8 cellular contexts compared by ENCODE assay signal in the genomic region with DNA sequence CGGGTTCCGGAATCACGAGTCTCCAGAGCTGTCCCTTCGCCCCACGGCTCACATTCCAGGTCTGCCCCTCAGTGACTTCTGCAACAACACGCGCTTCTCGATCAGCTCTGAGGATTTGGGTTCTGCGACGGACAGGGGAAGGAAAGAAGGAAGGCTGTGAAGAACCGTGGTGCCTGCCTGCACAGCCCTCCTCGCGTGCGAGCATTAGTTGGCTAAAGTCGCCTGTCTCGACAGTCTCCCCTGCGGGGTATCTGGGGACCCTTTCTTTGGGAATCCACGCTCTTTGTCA. TPM values are rescaled to one million over a fixed set of nuclear protein-coding genes. Genes with fewer than 3 reads are reported as not detected.
A peak's percentile ranks its signal among the peaks of the same experiment; 100 is the strongest.
DNase-seq lines count a peak whose midpoint lies in the region; ATAC-seq, FAIRE-seq and TF ChIP-seq lines count a peak whose summit lies in the region.

No MANE protein-coding gene starts in this region.

- peaks cover 20% of the 10 kb centered on the region for H3K36me3 Mint-ChIP-seq in activated T-helper 1 cell treated with anti-CD3 and anti-CD28 coated beads, Interleukin-12 subunit alpha, Interleukin-12 subunit beta, Interleukin-2, Interleukin-4 antibody, amounts not matched to agents 30 ng/mL and 10 ng/mL and 1 ng/mL, durations not matched to agents 14 hours and 24 hours and 36 hours (ENCODE audit: low read depth)

- peak; percentile 12 to 34 (median 27) for DNase-seq in stimulated activated CD4-positive, alpha-beta T cell treated with anti-CD3 and anti-CD28 coated beads, Interleukin-12 subunit alpha, Interleukin-12 subunit beta, amount 100 ng/mL, for 48 hours (ENCODE audit: low read depth in 2 of 3, low spot score in 1 of 3)
- no peak for DNase-seq in stimulated activated CD4-positive, alpha-beta T cell treated with anti-CD3 and anti-CD28 coated beads, Interleukin-4, amount 100 ng/mL, for 4 hours
- no peak for DNase-seq in activated T-helper 1 cell treated with anti-CD3 and anti-CD28 coated beads, Interleukin-12 subunit alpha, Interleukin-12 subunit beta, Interleukin-2, Interleukin-4 antibody, amounts not matched to agents 30 ng/mL and 10 ng/mL and 1 ng/mL, durations not matched to agents 14 hours and 24 hours and 36 hours (ENCODE audit: low spot score)
- peak; percentile 37 for DNase-seq in left cardiac atrium
- DNase-seq in gastrocnemius medialis, result no peak
- DNase-seq in HTR-8/SVneo (ENCODE audit: insufficient read length, low spot score), result no peak
- DNase-seq in COLO829 (ENCODE audit: low spot score), result no peak

- peaks cover 5% of the 10 kb centered on the region for H3K27me3 Mint-ChIP-seq in activated T-helper 1 cell treated with anti-CD3 and anti-CD28 coated beads, Interleukin-12 subunit alpha, Interleukin-12 subunit beta, Interleukin-2, Interleukin-4 antibody, amounts not matched to agents 30 ng/mL and 10 ng/mL and 1 ng/mL, durations not matched to agents 14 hours and 24 hours and 36 hours (ENCODE audit: insufficient read depth)

- TF ChIP-seq POLR2A in gastrocnemius medialis (IDR thresholded peaks at IDR 0.05), result no peak

- TF ChIP-seq CTCF in gastrocnemius medialis (IDR thresholded peaks at IDR 0.05 in 4 of 5, conservative IDR thresholded peaks at IDR 0.05 in 1 of 5), result peak in 2 of 5 experiments; percentile 6 to 16

- H3K4me1 Mint-ChIP-seq in activated T-helper 1 cell treated with anti-CD3 and anti-CD28 coated beads, Interleukin-12 subunit alpha, Interleukin-12 subunit beta, Interleukin-2, Interleukin-4 antibody, amounts not matched to agents 30 ng/mL and 10 ng/mL and 1 ng/mL, durations not matched to agents 14 hours and 24 hours and 36 hours (ENCODE audit: low read depth), result peaks cover 44% of the 10 kb centered on the region

- peaks cover 10 to 17% of the 10 kb centered on the region in 2 donors for H3K4me1 ChIP-seq in gastrocnemius medialis

- in situ Hi-C loops in gastrocnemius medialis (cut with MboI; ENCODE audit: low sequenced_read_pairs in 4 of 4), result loop anchor here (5.0 to 10.0 kb wide), 6 partner anchors 54 to 234 kb away; a partner anchor contains a TSS

- H3K27ac ChIP-seq in KOPT-K1 (ENCODE audit: low read depth, low read length, poor library complexity, severe bottlenecking) (peak overlapping the region; percentile 83), gastrocnemius medialis (peak overlapping the region; percentile 84 to 96 (median 88))

- H3K27ac Mint-ChIP-seq in activated T-helper 1 cell treated with anti-CD3 and anti-CD28 coated beads, Interleukin-12 subunit alpha, Interleukin-12 subunit beta, Interleukin-2, Interleukin-4 antibody, amounts not matched to agents 30 ng/mL and 10 ng/mL and 1 ng/mL, durations not matched to agents 14 hours and 24 hours and 36 hours, result peak overlapping the region; percentile 84

- FAIRE-seq in HTR-8/SVneo (lab: Jason Lieb, UNC), result no peak

- peak; percentile 7 to 12 for ATAC-seq in left cardiac atrium
- peak; percentile 25 to 35 for ATAC-seq in gastrocnemius medialis

- peak overlapping the region; percentile 54 to 75 (median 65) for H3K4me3 ChIP-seq in gastrocnemius medialis

- H3K9me3 Mint-ChIP-seq in activated T-helper 1 cell treated with anti-CD3 and anti-CD28 coated beads, Interleukin-12 subunit alpha, Interleukin-12 subunit beta, Interleukin-2, Interleukin-4 antibody, amounts not matched to agents 30 ng/mL and 10 ng/mL and 1 ng/mL, durations not matched to agents 14 hours and 24 hours and 36 hours, result no peaks in the 10 kb centered on the region

- intact Hi-C loops in activated T-helper 1 cell treated with anti-CD3 and anti-CD28 coated beads, Interleukin-12 subunit alpha, Interleukin-12 subunit beta, Interleukin-2, Interleukin-4 antibody, amounts not matched to agents 30 ng/mL and 10 ng/mL and 1 ng/mL, durations not matched to agents 14 hours and 24 hours and 36 hours (cut with micrococcal nuclease), result loop anchor here (1.0 to 2.0 kb wide), 7 partner anchors 64 to 354 kb away; no protein-coding TSS in a partner anchor
- intact Hi-C loops in left cardiac atrium (cut with DNase I), result loop anchor here (1.0 to 10.0 kb wide), 6 partner anchors 36 to 354 kb away; no protein-coding TSS in a partner anchor
- intact Hi-C loops in gastrocnemius medialis (cut with DNase I; ENCODE audit: low total_unique reads), result loop anchor here (1.0 to 5.0 kb wide), 8 partner anchors 24 to 316 kb away; a partner anchor contains a TSS

- H3K36me3 ChIP-seq in KOPT-K1 (ENCODE audit: insufficient read depth, low read length), result peaks cover 21% of the 10 kb centered on the region
- peaks cover 0 to 15% of the 10 kb centered on the region in 2 donors for H3K36me3 ChIP-seq in gastrocnemius medialis

- H3K9me3 ChIP-seq in KOPT-K1 (ENCODE audit: insufficient read depth, low read length, poor library complexity, severe bottlenecking), result no peaks in the 10 kb centered on the region
- no peaks in the 10 kb centered on the region for H3K9me3 ChIP-seq in gastrocnemius medialis

- no peaks in the 10 kb centered on the region for H3K27me3 ChIP-seq in gastrocnemius medialis

- H3K4me3 Mint-ChIP-seq in activated T-helper 1 cell treated with anti-CD3 and anti-CD28 coated beads, Interleukin-12 subunit alpha, Interleukin-12 subunit beta, Interleukin-2, Interleukin-4 antibody, amounts not matched to agents 30 ng/mL and 10 ng/mL and 1 ng/mL, durations not matched to agents 14 hours and 24 hours and 36 hours, result peak overlapping the region; percentile 91

RNA-seq across cellular contexts. Expression of a gene that starts 23.1 kb away (rescaled TPM):
- total RNA-seq in activated T-helper 1 cell treated with anti-CD3 and anti-CD28 coated beads, Interleukin-12 subunit alpha, Interleukin-12 subunit beta, Interleukin-2, Interleukin-4 antibody, amounts not matched to agents 30 ng/mL and 10 ng/mL and 1 ng/mL, durations not matched to agents 14 hours and 24 hours and 36 hours, result 59.8 and 63.5 TPM in 2 replicates
- total RNA-seq in left cardiac atrium (10 to 100 TPM; 25.9 to 33.4 TPM), gastrocnemius medialis (10 to 100 TPM; 28.7 to 52.8 (median 41.2) TPM)

RNA-seq across cellular contexts. Expression of a gene that starts 23.3 kb away (rescaled TPM):
- 2,930 and 2,946 TPM in 2 replicates for total RNA-seq in activated T-helper 1 cell treated with anti-CD3 and anti-CD28 coated beads, Interleukin-12 subunit alpha, Interleukin-12 subunit beta, Interleukin-2, Interleukin-4 antibody, amounts not matched to agents 30 ng/mL and 10 ng/mL and 1 ng/mL, durations not matched to agents 14 hours and 24 hours and 36 hours
- total RNA-seq in left cardiac atrium, result 1,000 to 10,000 TPM; 1,167 to 1,230 TPM
- 1,000 to 10,000 TPM; 1,834 to 2,142 (median 2,010) TPM for total RNA-seq in gastrocnemius medialis

RNA-seq across cellular contexts. Expression of a gene that starts 28.3 kb away (rescaled TPM):
- total RNA-seq in activated T-helper 1 cell treated with anti-CD3 and anti-CD28 coated beads, Interleukin-12 subunit alpha, Interleukin-12 subunit beta, Interleukin-2, Interleukin-4 antibody, amounts not matched to agents 30 ng/mL and 10 ng/mL and 1 ng/mL, durations not matched to agents 14 hours and 24 hours and 36 hours, result 4.4 and 5.6 TPM in 2 replicates
- total RNA-seq in left cardiac atrium, result 1 to 10 TPM; 7.5 to 9.8 TPM
- total RNA-seq in gastrocnemius medialis, result 1 to 10 TPM; 1.0 to 2.0 (median 1.7) TPM

RNA-seq across cellular contexts. Expression of a gene that starts 40.3 kb away (rescaled TPM):
- 50.7 and 53.4 TPM in 2 replicates for total RNA-seq in activated T-helper 1 cell treated with anti-CD3 and anti-CD28 coated beads, Interleukin-12 subunit alpha, Interleukin-12 subunit beta, Interleukin-2, Interleukin-4 antibody, amounts not matched to agents 30 ng/mL and 10 ng/mL and 1 ng/mL, durations not matched to agents 14 hours and 24 hours and 36 hours
- total RNA-seq in left cardiac atrium (10 to 100 TPM; 29.7 to 30.0 TPM), gastrocnemius medialis (10 to 100 TPM in 3 of 4 donors, 1 to 10 TPM in 1; 7.4 to 16.3 (median 12.1) TPM)

RNA-seq across cellular contexts. Expression of a gene that starts 40.5 kb away (rescaled TPM):
- 113 and 123 TPM in 2 replicates for total RNA-seq in activated T-helper 1 cell treated with anti-CD3 and anti-CD28 coated beads, Interleukin-12 subunit alpha, Interleukin-12 subunit beta, Interleukin-2, Interleukin-4 antibody, amounts not matched to agents 30 ng/mL and 10 ng/mL and 1 ng/mL, durations not matched to agents 14 hours and 24 hours and 36 hours
- 10 to 100 TPM; 19.0 to 31.6 TPM for total RNA-seq in left cardiac atrium
- total RNA-seq in gastrocnemius medialis, result 10 to 100 TPM; 34.5 to 57.3 (median 49.1) TPM

Comparison
In these comparisons a context has a peak if more than half of its experiments do, and no peak if none do; other contexts are left out.
1. DNase-seq: peak in stimulated activated CD4-positive, alpha-beta T cell treated with anti-CD3 and anti-CD28 coated beads, Interleukin-12 subunit alpha, Interleukin-12 subunit beta, amount 100 ng/mL, for 48 hours (3 of 3) and left cardiac atrium (single experiment); none in stimulated activated CD4-positive, alpha-beta T cell treated with anti-CD3 and anti-CD28 coated beads, Interleukin-4, amount 100 ng/mL, for 4 hours (0 of 2), activated T-helper 1 cell treated with anti-CD3 and anti-CD28 coated beads, Interleukin-12 subunit alpha, Interleukin-12 subunit beta, Interleukin-2, Interleukin-4 antibody, amounts not matched to agents 30 ng/mL and 10 ng/mL and 1 ng/mL, durations not matched to agents 14 hours and 24 hours and 36 hours (single experiment), gastrocnemius medialis (0 of 2), HTR-8/SVneo (single experiment) and COLO829 (single experiment).